8 cellular contexts compared by ENCODE assay signal in the genomic region with DNA sequence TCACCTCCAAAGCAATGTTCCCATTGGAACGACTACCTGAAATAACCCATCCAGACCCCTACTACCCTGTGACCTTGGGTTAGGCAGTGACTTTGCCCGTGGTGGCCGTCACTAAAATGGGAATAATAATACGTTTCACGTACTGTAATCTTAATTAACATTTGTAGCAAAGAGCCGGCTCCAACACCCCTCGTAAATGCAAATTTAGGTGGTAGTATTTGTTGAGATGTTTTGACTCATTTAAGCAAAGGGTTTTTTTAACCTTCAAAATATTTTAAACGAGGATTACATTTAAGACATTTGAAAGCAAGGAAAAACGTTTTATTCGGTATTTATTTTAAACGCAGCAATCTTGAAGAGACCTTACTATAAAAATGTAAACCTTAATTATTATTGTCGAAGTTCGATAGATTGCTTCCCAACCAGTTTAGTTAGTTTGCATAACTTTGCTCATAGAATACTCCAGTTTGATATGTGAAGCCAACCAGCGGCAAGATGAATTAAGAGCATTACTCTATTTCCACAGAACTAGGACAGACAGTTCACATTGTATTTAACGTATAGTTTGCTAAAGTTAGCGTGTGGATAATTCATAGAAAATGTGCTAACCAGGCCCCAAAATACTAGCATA. TPM values are rescaled to one million over a fixed set of nuclear protein-coding genes. Genes with fewer than 3 reads are reported as not detected.
DNase-seq lines count a peak whose midpoint lies in the region; ATAC-seq and TF ChIP-seq lines count a peak whose summit lies in the region.

No MANE protein-coding gene starts in this region.

- no peaks in the 10 kb centered on the region for H3K27me3 ChIP-seq in HUES48 (ENCODE audit: control insufficient read depth, insufficient read depth, low read length)
- H3K27me3 ChIP-seq in thyroid gland, result no peaks in the 10 kb centered on the region

- ATAC-seq in HG02870 (IDR thresholded peaks at IDR 0.05; ENCODE audit: unreplicated experiment), result no peak

- H3K9ac ChIP-seq in HUES48 (ENCODE audit: low read depth, low read length), result peak overlapping the region; percentile 84

- 0 to 1% methylated on average over 16 of the region's 16 CpGs for WGBS in lower leg skin, 2 donors
- 1% methylated on average over 16 of the region's 16 CpGs for WGBS in thyroid gland, 2 donors

- no peak for TF ChIP-seq POLR2A in lower leg skin (IDR thresholded peaks at IDR 0.05)
- TF ChIP-seq POLR2A in thyroid gland (IDR thresholded peaks at IDR 0.05), result no peak

- intact Hi-C loops in lower leg skin (cut with DNase I; ENCODE audit: low total_unique reads) (no loop called here), thyroid gland (cut with DNase I) (no loop called here)

- TF ChIP-seq CTCF in astrocyte of the spinal cord (IDR thresholded peaks at IDR 0.05; ENCODE audit: low read depth, low read length) (no peak), lower leg skin (IDR thresholded peaks at IDR 0.05) (no peak), thyroid gland (IDR thresholded peaks at IDR 0.05) (no peak)

- in situ Hi-C loops in astrocyte of the spinal cord (cut with HindIII; ENCODE audit: low sequenced_read_pairs), result no loop called here

- DNase-seq in DMS 273 (lab: John Stamatoyannopoulos, UW; ENCODE audit: unreplicated experiment) (peak; percentile 55), astrocyte of the spinal cord (ENCODE audit: low read depth, low spot score) (no peak), lower leg skin (ENCODE audit: low spot score in 2 of 2) (no peak), thyroid gland (no peak), retina (no peak), GOT3 (lab: John Stamatoyannopoulos, UW) (no peak)

- H3K4me1 ChIP-seq in HUES48 (ENCODE audit: control insufficient read depth, insufficient read depth, low read length) (peaks cover 24% of the 10 kb centered on the region), thyroid gland (peaks cover 25 to 34% of the 10 kb centered on the region in 2 donors)

- H3K36me3 ChIP-seq in HUES48 (ENCODE audit: control insufficient read depth, insufficient read depth, low read length) (peaks cover 10% of the 10 kb centered on the region; the same call in 1 of the 2 replicates), thyroid gland (no peaks in the 10 kb centered on the region)

- H3K9me3 ChIP-seq in HUES48 (ENCODE audit: control insufficient read depth, insufficient read depth, low read length) (no peaks in the 10 kb centered on the region), thyroid gland (no peaks in the 10 kb centered on the region)

- H3K27ac ChIP-seq in HUES48 (ENCODE audit: low read depth, low read length) (peak overlapping the region; percentile 98), thyroid gland (peak overlapping the region; percentile 99 to 100 (median 99))

- H3K4me3 ChIP-seq in HUES48 (ENCODE audit: low read depth, low read length) (peak overlapping the region; percentile 91), astrocyte of the spinal cord (ENCODE audit: low read depth, low read length) (peak overlapping the region; percentile 87), lower leg skin (ENCODE audit: low read depth, poor library complexity, severe bottlenecking) (peak overlapping the region; percentile 80), thyroid gland (replicated peaks in 1 of 3) (peak overlapping the region in 2 of 3 donors; percentile 34 to 95)

RNA-seq across cellular contexts. Expression of a gene that starts 1.4 kb away (rescaled TPM):
- total RNA-seq in lower leg skin (10 to 100 TPM; 25.3 to 40.4 (median 30.6) TPM), thyroid gland (10 to 100 TPM; 44.7 to 69.2 (median 50.6) TPM)
